Comparison of ENCODE assay signal across 11 cellular contexts in the genomic region with DNA sequence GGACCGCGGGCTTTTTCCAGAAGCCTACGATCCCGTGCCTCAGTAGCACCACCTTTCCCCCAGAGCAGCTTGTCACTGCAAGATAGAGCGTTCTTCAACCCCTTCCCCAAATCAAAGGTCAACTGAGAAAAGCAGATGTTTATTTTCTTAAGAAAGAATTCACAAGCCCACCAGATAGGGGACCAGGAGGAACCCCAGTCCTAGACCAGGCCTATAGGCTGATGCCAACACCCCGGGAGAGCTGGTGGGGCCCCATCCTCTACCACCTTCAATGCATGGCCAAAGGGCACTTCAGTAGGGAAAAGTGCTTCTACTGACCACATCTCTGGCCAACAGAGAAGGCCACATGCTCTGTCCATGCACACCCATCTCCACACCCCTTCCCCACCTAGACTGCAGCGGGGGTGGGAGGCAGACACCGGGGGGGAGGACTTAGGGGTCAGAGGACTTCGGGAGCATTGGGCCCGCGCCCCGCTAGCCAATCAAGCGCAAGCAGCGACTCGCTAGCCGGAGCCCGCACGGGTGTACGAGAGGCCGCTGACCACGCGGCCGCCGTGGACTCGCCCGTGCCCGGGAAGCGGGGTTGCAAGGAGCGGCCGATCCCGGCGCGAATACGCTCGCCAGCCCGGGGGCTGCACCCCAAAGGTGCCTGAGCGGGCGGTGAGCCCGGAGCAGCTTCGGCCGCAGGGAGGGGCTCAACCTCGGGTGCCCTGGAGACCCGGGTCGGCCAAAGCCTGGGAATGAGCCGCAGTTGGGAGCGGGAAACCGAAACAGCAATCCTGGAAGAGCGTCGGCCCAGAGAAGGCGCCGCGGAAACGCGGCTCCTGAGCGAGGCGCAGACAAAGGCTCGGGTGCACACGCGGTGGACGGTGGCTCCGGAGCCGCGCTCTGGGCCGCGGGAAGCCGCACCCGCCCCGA. TPM values are rescaled to one million over a fixed set of nuclear protein-coding genes. Genes with fewer than 3 reads are reported as not detected.
DNase-seq lines count a peak whose midpoint lies in the region; ATAC-seq and TF ChIP-seq lines count a peak whose summit lies in the region.
"Had no signal": no experiment of that assay in that cellular context is flagged by ENCODE, and none has a peak within 500 bp of the region (broad histone marks: within the 10 kb centered on the region; RNA-seq: fewer than 3 reads in every experiment).

No MANE protein-coding gene starts in this region.

- CTCF ChIA-PET in OCI-LY7 (lab: Charles Lee; ENCODE audit: unreplicated experiment): no interaction called here

- H3K4ac ChIP-seq in trophoblast cell (ENCODE audit: low read depth, low read length): peak overlapping the region; percentile 13

- H3K18ac ChIP-seq in trophoblast cell (ENCODE audit: low read length): peak overlapping the region; percentile 22

- no peak overlapping the region for H2BK12ac ChIP-seq in trophoblast cell (ENCODE audit: low read length)

- peak overlapping the region; percentile 62 for H3K14ac ChIP-seq in trophoblast cell (ENCODE audit: low read length)

- peak overlapping the region; percentile 82 for H3K4me3 ChIP-seq in SJCRH30
- peak overlapping the region; percentile 93 for H3K4me3 ChIP-seq in left ventricle myocardium inferior
- peak overlapping the region; percentile 84 for H3K4me3 ChIP-seq in trophoblast cell (ENCODE audit: low read depth, low read length)
- no peak overlapping the region for H3K4me3 ChIP-seq in OCI-LY7 (ENCODE audit: low read depth, low read length, poor library complexity, severe bottlenecking)

- H3K27ac ChIP-seq in SJCRH30 (peak overlapping the region; percentile 69), left ventricle myocardium inferior (replicated peaks) (peak overlapping the region; percentile 97), trophoblast cell (ENCODE audit: low read depth, low read length) (no peak overlapping the region), OCI-LY7 (ENCODE audit: low read depth, low read length, poor library complexity, severe bottlenecking) (no peak overlapping the region)
- H3K27ac ChIP-seq: WERI-Rb-1 had no signal

- no peak for TF ChIP-seq CTCF in left ventricle myocardium inferior (IDR thresholded peaks at IDR 0.05; ENCODE audit: borderline replicate concordance)
- TF ChIP-seq CTCF in OCI-LY7 (conservative IDR thresholded peaks at IDR 0.05; ENCODE audit: low read length): no peak

- peak overlapping the region; percentile 35 for H3K9ac ChIP-seq in trophoblast cell (ENCODE audit: low read length)

- no peaks in the 10 kb centered on the region for H4K20me1 ChIP-seq in OCI-LY7 (ENCODE audit: insufficient read depth, low read length)

- no peaks in the 10 kb centered on the region for H3K9me2 ChIP-seq in OCI-LY7 (ENCODE audit: insufficient read depth, low read length)

- H3K79me1 ChIP-seq in trophoblast cell (ENCODE audit: low read length): peaks cover 19% of the 10 kb centered on the region

- H2AFZ ChIP-seq in trophoblast cell (ENCODE audit: insufficient read depth, low read length, poor library complexity) (peak overlapping the region; percentile 58), OCI-LY7 (ENCODE audit: low read length) (no peak overlapping the region)

- POLR2A ChIA-PET in OCI-LY7 (lab: Charles Lee): no interaction called here

- H2BK120ac ChIP-seq in trophoblast cell (ENCODE audit: insufficient read depth, low read length, poor library complexity): peak overlapping the region; percentile 6

- H4K12ac ChIP-seq in trophoblast cell (ENCODE audit: low read depth, low read length): peak overlapping the region; percentile 48

- H3K36me3 ChIP-seq in SJCRH30 (0 out of 2 replicates have a peak, but pooled peaks cover 2% of the 10 kb centered on the region), left ventricle myocardium inferior (no peaks in the 10 kb centered on the region), trophoblast cell (ENCODE audit: control insufficient read depth in 1 of 2, insufficient read depth in 2 of 2, low read length in 2 of 2) (no peaks in the 10 kb centered on the region), OCI-LY7 (ENCODE audit: insufficient read depth, low read length) (no peaks in the 10 kb centered on the region)
- H3K36me3 ChIP-seq: WERI-Rb-1 had no signal

- H4K8ac ChIP-seq in trophoblast cell (ENCODE audit: low read depth, low read length): peak overlapping the region; percentile 71

- no CpG with 5 or more reads among the region's 68 CpGs for WGBS in trophoblast cell (ENCODE audit: extremely low coverage, insufficient coverage, insufficient read length)

- BruUV-seq in OCI-LY7 (replicated peaks; lab: Mats Ljungman, UMichigan): no TSS peak

- H3K4me2 ChIP-seq in trophoblast cell (ENCODE audit: low read length): peak overlapping the region; percentile 80
- H3K4me2 ChIP-seq in OCI-LY7 (ENCODE audit: low read length): no peak overlapping the region

- H3K79me2 ChIP-seq in trophoblast cell (ENCODE audit: control insufficient read depth, insufficient read depth, low read length, poor library complexity): peaks cover 9% of the 10 kb centered on the region
- H3K79me2 ChIP-seq in OCI-LY7 (ENCODE audit: insufficient read depth, low read depth, low read length): no peaks in the 10 kb centered on the region

- no peak overlapping the region for H3K23ac ChIP-seq in trophoblast cell (ENCODE audit: low read length)

- H2AK5ac ChIP-seq in trophoblast cell (ENCODE audit: low read length): no peak overlapping the region

- H3K9me3 ChIP-seq in SJCRH30 (replicated peaks): no peaks in the 10 kb centered on the region
- H3K9me3 ChIP-seq in left ventricle myocardium inferior (replicated peaks): no peaks in the 10 kb centered on the region
- H3K9me3 ChIP-seq in trophoblast cell (ENCODE audit: insufficient read depth, low read depth, low read length): no peaks in the 10 kb centered on the region
- H3K9me3 ChIP-seq in OCI-LY7 (ENCODE audit: low read length): no peaks in the 10 kb centered on the region

- ATAC-seq in GM19035 (IDR thresholded peaks at IDR 0.05; ENCODE audit: unreplicated experiment): no peak

- no peak overlapping the region for H2BK5ac ChIP-seq in trophoblast cell (ENCODE audit: low read depth, low read length, poor library complexity)

- peak overlapping the region; percentile 58 for H4K91ac ChIP-seq in trophoblast cell (ENCODE audit: low read depth, low read length)

- intact Hi-C loops in left ventricle myocardium inferior (cut with micrococcal nuclease): loop anchor here (10.0 kb wide), 1 partner anchor 185 kb away; no protein-coding TSS in a partner anchor
- intact Hi-C loops in OCI-LY7 (cut with micrococcal nuclease; ENCODE audit: unreplicated experiment): no loop called here

- H3K27me3 ChIP-seq in SJCRH30 (no peaks in the 10 kb centered on the region), left ventricle myocardium inferior (ENCODE audit: low read depth) (peaks cover 15% of the 10 kb centered on the region), trophoblast cell (ENCODE audit: insufficient read depth, low read length) (peaks cover 29% of the 10 kb centered on the region)

- H3K4me1 ChIP-seq in SJCRH30 (0 out of 2 replicates have a peak, but pooled peaks cover 3% of the 10 kb centered on the region), left ventricle myocardium inferior (peaks cover 69% of the 10 kb centered on the region), trophoblast cell (ENCODE audit: control insufficient read depth in 1 of 2, insufficient read depth in 2 of 2, low read length in 2 of 2) (peaks cover 17 to 25% of the 10 kb centered on the region in 2 experiments), OCI-LY7 (ENCODE audit: insufficient read depth, low read length, poor library complexity, severe bottlenecking) (no peaks in the 10 kb centered on the region)

- DNase-seq in COLO668 (lab: John Stamatoyannopoulos, UW; ENCODE audit: unreplicated experiment) (peak; percentile 58), SJCRH30 (peak; percentile 59 to 65), left ventricle myocardium inferior (no peak), trophoblast cell (peak in 1 of 2 donors; percentile 50), SIG-M5 (lab: John Stamatoyannopoulos, UW) (no peak), OCI-LY7 (ENCODE audit: low spot score) (no peak), HT-29 (ENCODE audit: low spot score) (no peak)
- DNase-seq: effector CD4-positive, alpha-beta T cell; NCI-H1694 treated with DMSO at 0.1 percent for 48 hours; WERI-Rb-1 had no signal

RNA-seq across cellular contexts. Expression of gene PDE10A, which starts 2.8 kb away (rescaled TPM):
- 12.8 and 14.5 TPM in 2 replicates for total RNA-seq in SJCRH30 (2014; rRNA removed; shearing (Covaris generic))
- total RNA-seq in left ventricle myocardium inferior: 12.2 TPM
- polyA plus RNA-seq in trophoblast cell (2013): 4.5 and 4.9 TPM in 2 replicates
- not detected in 2 replicates for total RNA-seq in OCI-LY7 (2014; rRNA removed; shearing (Covaris generic))
- total RNA-seq in OCI-LY7 (2022): not detected in 2 replicates
- 16.0 and 16.9 TPM in 2 replicates for total RNA-seq in HT-29 (2014; rRNA removed; shearing (Covaris generic))

Comparison
In these comparisons a context has a peak if more than half of its experiments do, and no peak if none do; other contexts are left out.
1. DNase-seq: peak in COLO668 (single experiment) and SJCRH30 (2 of 2); none in left ventricle myocardium inferior (single experiment), SIG-M5 (single experiment), OCI-LY7 (single experiment) and HT-29 (single experiment).
2. H3K27ac ChIP-seq: peak in SJCRH30 (single experiment) and left ventricle myocardium inferior (single experiment); none in trophoblast cell (single experiment) and OCI-LY7 (single experiment).
3. RNA of gene PDE10A, which starts 2.8 kb away (total RNA-seq): 16.0 to 16.9 TPM in HT-29, 12.8 to 14.5 TPM in SJCRH30 and 12.2 TPM in left ventricle myocardium inferior (single experiment); not detected in OCI-LY7; every median in the first group is over 10 times any median in the second.